ENCODE assay signal across 23 cellular contexts in genomic region chr16:79970091-79970490, GRCh38.
DNase-seq lines count a peak whose midpoint lies in the region; ATAC-seq and TF ChIP-seq lines count a peak whose summit lies in the region.
"Had no signal": no experiment of that assay in that cellular context is flagged by ENCODE, and none has a peak within 500 bp of the region (broad histone marks: within the 10 kb centered on the region; RNA-seq: fewer than 3 reads in every experiment).

No MANE protein-coding gene starts in this region.

- H3K27ac ChIP-seq in right cardiac atrium (ENCODE audit: low read length) (peak overlapping the region; percentile 24), testis (peak overlapping the region; percentile 1 to 6)
- H3K27ac ChIP-seq: 22Rv1, HL-60, SK-N-MC had no signal

- DNase-seq in Right ventricle myocardium inferior (ENCODE audit: missing footprints) (no peak), left cardiac atrium (no peak), adipocyte (ENCODE audit: low read depth) (no peak), right cardiac atrium (no peak), testis (no peak), NCI-H1694 (lab: John Stamatoyannopoulos, UW) (no peak), CD1c-positive myeloid dendritic cell (ENCODE audit: extremely low spot score) (no peak)
- DNase-seq: DMS153, DND-41, Kasumi-1, NCI-H1105, NCI-H146, NCI-H2029, NCI-H446 treated with DMSO at 0.1 percent for 48 hours, NCI-H526, NCI-H82, RPMI8226, SIG-M5 had no signal

- H3K9me3 ChIP-seq in adipocyte (ENCODE audit: control insufficient read depth, low read length): no peaks in the 10 kb centered on the region
- H3K9me3 ChIP-seq in right cardiac atrium (ENCODE audit: control insufficient read depth, low read length): no peaks in the 10 kb centered on the region
- no peaks in the 10 kb centered on the region for H3K9me3 ChIP-seq in testis

- TF ChIP-seq POLR2A in testis (IDR thresholded peaks at IDR 0.05): no peak

- H3K4me1 ChIP-seq in adipocyte (ENCODE audit: control insufficient read depth, insufficient read depth, low read length): peaks cover 24% of the 10 kb centered on the region
- peaks cover 2% of the 10 kb centered on the region for H3K4me1 ChIP-seq in right cardiac atrium (ENCODE audit: control insufficient read depth, insufficient read depth, low read length)
- no peaks in the 10 kb centered on the region for H3K4me1 ChIP-seq in testis

- peak overlapping the region; percentile 7 for H3K9ac ChIP-seq in adipocyte (ENCODE audit: low read length)

- intact Hi-C loops in Right ventricle myocardium inferior (cut with DNase I): no loop called here
- intact Hi-C loops in left cardiac atrium (cut with DNase I): no loop called here
- intact Hi-C loops in right cardiac atrium (cut with DNase I): no loop called here
- intact Hi-C loops in testis (cut with DNase I; ENCODE audit: low total_unique reads): no loop called here

- no peak for TF ChIP-seq CTCF in testis (IDR thresholded peaks at IDR 0.05)

- H3K27me3 ChIP-seq in adipocyte (replicated peaks; ENCODE audit: control insufficient read depth, insufficient read depth, low read length) (peaks cover 3% of the 10 kb centered on the region), right cardiac atrium (ENCODE audit: control insufficient read depth, insufficient read depth) (no peaks in the 10 kb centered on the region), testis (no peaks in the 10 kb centered on the region)

- 79% methylated on average over 3 of the region's 3 CpGs for WGBS in right cardiac atrium
- WGBS in testis, 2 donors: 59 to 69% methylated on average over 3 of the region's 3 CpGs

- no peak overlapping the region for H3K4me3 ChIP-seq in adipocyte (ENCODE audit: low read length)
- H3K4me3 ChIP-seq in right cardiac atrium (ENCODE audit: low read length): no peak overlapping the region
- H3K4me3 ChIP-seq in testis: no peak overlapping the region
- H3K4me3 ChIP-seq: SK-N-MC had no signal

- peak; percentile 6 for ATAC-seq in Right ventricle myocardium inferior
- ATAC-seq in left cardiac atrium: no peak
- ATAC-seq in right cardiac atrium: no peak
- ATAC-seq in HG03521 (IDR thresholded peaks at IDR 0.05; ENCODE audit: unreplicated experiment): no peak
- ATAC-seq: HCT116 had no signal

- H3K36me3 ChIP-seq in adipocyte (ENCODE audit: control insufficient read depth, insufficient read depth, low read length, severe bottlenecking) (no peaks in the 10 kb centered on the region), testis (ENCODE audit: low read depth, missing control alignments) (no peaks in the 10 kb centered on the region)
